11 cellular contexts compared by ENCODE assay signal in genomic region chr9:97695390-97695789, GRCh38. TPM values are rescaled to one million over a fixed set of nuclear protein-coding genes. Genes with fewer than 3 reads are reported as not detected.
DNase-seq lines count a peak whose midpoint lies in the region; ATAC-seq, FAIRE-seq and TF ChIP-seq lines count a peak whose summit lies in the region.
"Had no signal": no experiment of that assay in that cellular context is flagged by ENCODE, and none has a peak within 500 bp of the region (broad histone marks: within the 10 kb centered on the region; RNA-seq: fewer than 3 reads in every experiment).

No MANE protein-coding gene starts in this region.

- H3K4me1 ChIP-seq in astrocyte (ENCODE audit: insufficient read depth, low read length): peaks cover 18% of the 10 kb centered on the region
- peaks cover 32 to 38% of the 10 kb centered on the region in 2 donors for H3K4me1 ChIP-seq in naive thymus-derived CD4-positive, alpha-beta T cell (ENCODE audit: control insufficient read depth in 2 of 2, insufficient read depth in 2 of 2, low read length in 2 of 2)

- H3K9me3 Mint-ChIP-seq in astrocyte (ENCODE audit: unreplicated experiment): no peaks in the 10 kb centered on the region
- peaks cover 0 to 1% (median 0%) of the 10 kb centered on the region in 11 donors for H3K9me3 Mint-ChIP-seq in naive thymus-derived CD4-positive, alpha-beta T cell

- no peaks in the 10 kb centered on the region; the same call in 1 of the 2 replicates for H3K9me3 ChIP-seq in AG04450 (ENCODE audit: control insufficient read depth, insufficient read depth, low read length)
- no peaks in the 10 kb centered on the region for H3K9me3 ChIP-seq in astrocyte (ENCODE audit: insufficient read depth, low read depth, low read length)
- no peaks in the 10 kb centered on the region for H3K9me3 ChIP-seq in naive thymus-derived CD4-positive, alpha-beta T cell (ENCODE audit: control insufficient read depth in 2 of 3, low read length in 3 of 3)

- peaks cover 4% of the 10 kb centered on the region for H3K36me3 Mint-ChIP-seq in astrocyte (ENCODE audit: low read depth, unreplicated experiment)
- peaks cover 0 to 17% (median 8%) of the 10 kb centered on the region in 5 donors for H3K36me3 Mint-ChIP-seq in naive thymus-derived CD4-positive, alpha-beta T cell

- no peak overlapping the region for H3K27ac Mint-ChIP-seq in astrocyte (ENCODE audit: unreplicated experiment)
- peak overlapping the region in 8 of 9 donors; percentile 34 to 98 (median 90) for H3K27ac Mint-ChIP-seq in naive thymus-derived CD4-positive, alpha-beta T cell

- no peak for ATAC-seq in naive thymus-derived CD4-positive, alpha-beta T cell
- ATAC-seq in GM19351 (IDR thresholded peaks at IDR 0.05; ENCODE audit: unreplicated experiment): no peak
- no peak for ATAC-seq in GM18502 (IDR thresholded peaks at IDR 0.05; ENCODE audit: poor library complexity, unreplicated experiment)

- TF ChIP-seq CTCF in AG04450 (IDR thresholded peaks at IDR 0.05; ENCODE audit: low read depth, low read length): no peak
- no peak for TF ChIP-seq CTCF in HFF-Myc (IDR thresholded peaks at IDR 0.05; ENCODE audit: low read depth, low read length, missing control alignments)
- TF ChIP-seq CTCF in astrocyte (IDR thresholded peaks at IDR 0.05; ENCODE audit: insufficient read depth, low read depth, low read length): no peak

- H3K4me3 Mint-ChIP-seq in astrocyte (ENCODE audit: unreplicated experiment): peak overlapping the region; percentile 95
- H3K4me3 Mint-ChIP-seq in naive thymus-derived CD4-positive, alpha-beta T cell: peak overlapping the region; percentile 13 to 96 (median 89)

- H3K27me3 ChIP-seq in AG04450 (ENCODE audit: control insufficient read depth, insufficient read depth, low read length) (no peaks in the 10 kb centered on the region), astrocyte (ENCODE audit: insufficient read depth, low read length) (no peaks in the 10 kb centered on the region)
- no peaks in the 10 kb centered on the region for H3K27me3 ChIP-seq in naive thymus-derived CD4-positive, alpha-beta T cell (ENCODE audit: control insufficient read depth in 2 of 2, insufficient read depth in 2 of 2, low read length in 2 of 2)

- no peaks in the 10 kb centered on the region for H3K27me3 Mint-ChIP-seq in astrocyte (ENCODE audit: low read depth, unreplicated experiment)
- no peaks in the 10 kb centered on the region for H3K27me3 Mint-ChIP-seq in naive thymus-derived CD4-positive, alpha-beta T cell

- DNase-seq in AG04450 (ENCODE audit: low read depth, low spot score): no peak
- no peak for DNase-seq in HFF-Myc (ENCODE audit: extremely low read depth, low read depth)
- no peak for DNase-seq in astrocyte (ENCODE audit: low read depth)
- no peak for DNase-seq in naive thymus-derived CD4-positive, alpha-beta T cell
- DNase-seq in effector CD4-positive, alpha-beta T cell: no peak
- no peak for DNase-seq in DMS153 treated with DMSO at 0.1 percent for 48 hours (lab: John Stamatoyannopoulos, UW; ENCODE audit: unreplicated experiment)
- DNase-seq: DMS 273 treated with DMSO at 0.1 percent for 48 hours, occipital lobe had no signal

- peaks cover 38% of the 10 kb centered on the region for H3K79me2 ChIP-seq in astrocyte (ENCODE audit: insufficient read depth, low read length)

- H3K9ac ChIP-seq in astrocyte (ENCODE audit: low read length): peak overlapping the region; percentile 90

- H3K4me3 ChIP-seq in AG04450 (ENCODE audit: low read depth, low read length) (peak overlapping the region; percentile 11; the same call in 1 of the 2 replicates), HFF-Myc (replicated peaks; ENCODE audit: low read depth, low read length) (peak overlapping the region; percentile 93), astrocyte (ENCODE audit: insufficient read depth, low read depth, low read length) (no peak overlapping the region)
- peak overlapping the region; percentile 68 for H3K4me3 ChIP-seq in naive thymus-derived CD4-positive, alpha-beta T cell (ENCODE audit: low read length)

- peaks cover 27% of the 10 kb centered on the region for H3K4me1 Mint-ChIP-seq in astrocyte (ENCODE audit: low read depth, unreplicated experiment)
- H3K4me1 Mint-ChIP-seq in naive thymus-derived CD4-positive, alpha-beta T cell: peaks cover 52 to 70% (median 65%) of the 10 kb centered on the region in 7 donors

- peaks cover 31% of the 10 kb centered on the region for H4K20me1 ChIP-seq in astrocyte (ENCODE audit: insufficient read depth, low read length)

- POLR2A ChIA-PET in AG04450 (lab: Yijun Ruan, JAX): no interaction called here
- POLR2A ChIA-PET in naive thymus-derived CD4-positive, alpha-beta T cell (lab: Charles Lee): interaction anchor here (0.5 to 3.7 kb wide), 5 partner anchors 17 to 226 kb away, joined by 3 to 27 read pairs (median 7); partner anchors contain the start of gene TRMO

- H3K27ac ChIP-seq in AG04450 (ENCODE audit: low read depth, low read length): no peak overlapping the region
- no peak overlapping the region for H3K27ac ChIP-seq in astrocyte (ENCODE audit: low read depth, low read length)
- H3K27ac ChIP-seq in naive thymus-derived CD4-positive, alpha-beta T cell (ENCODE audit: low read depth, low read length): peak overlapping the region; percentile 85

- H2AFZ ChIP-seq in astrocyte (ENCODE audit: low read depth, low read length): no peak overlapping the region

- CTCF ChIA-PET in AG04450 (lab: Charles Lee): interaction anchor here (3.5 kb wide), 1 partner anchor 207 kb away, joined by 21 read pairs; no protein-coding TSS in a partner anchor
- CTCF ChIA-PET in naive thymus-derived CD4-positive, alpha-beta T cell (lab: Charles Lee): no interaction called here

- intact Hi-C loops in naive thymus-derived CD4-positive, alpha-beta T cell (cut with micrococcal nuclease): loop anchor here (5.0 kb wide), 5 partner anchors 107 to 562 kb away; partner anchors contain the start of genes TDRD7 (in 2 of the 2), FOXE1 (in 1 of the 2) and TBC1D2 (in 1 of the 2)

- peaks cover 4% of the 10 kb centered on the region for H3K36me3 ChIP-seq in astrocyte (ENCODE audit: insufficient read depth, low read length)
- H3K36me3 ChIP-seq in naive thymus-derived CD4-positive, alpha-beta T cell (ENCODE audit: control insufficient read depth in 2 of 3, insufficient read depth in 3 of 3, low read length in 3 of 3): peaks cover 0 to 13% (median 0%) of the 10 kb centered on the region in 3 experiments

- no peak for FAIRE-seq in astrocyte (lab: Jason Lieb, UNC)
- FAIRE-seq: TTC549 had no signal

- H3K4me2 ChIP-seq in astrocyte (ENCODE audit: low read length): peak overlapping the region; percentile 94

RNA-seq across cellular contexts. Expression of gene XPA, which starts 1.8 kb away (rescaled TPM):
- 3.5 and 4.7 TPM in 2 replicates for polyA plus RNA-seq in AG04450 (2011; rRNA removed)
- 1.6 and 2.7 TPM in 2 replicates for polyA minus RNA-seq in AG04450 (2011; rRNA and poly(A)+ RNA removed)
- 7.7 and 9.8 TPM in 2 replicates for total RNA-seq in astrocyte
- 10 to 100 TPM; 16.7 to 30.3 (median 23.2) TPM for total RNA-seq in naive thymus-derived CD4-positive, alpha-beta T cell
- polyA plus RNA-seq in naive thymus-derived CD4-positive, alpha-beta T cell: 10 to 100 TPM; 32.4 to 38.9 TPM
